In genomic region chr10:46255696-46256355, GRCh38 we compare ENCODE assay signal across 8 cellular contexts. TPM values are rescaled to one million over a fixed set of nuclear protein-coding genes. Genes with fewer than 3 reads are reported as not detected.
A peak's percentile ranks its signal among the peaks of the same experiment; 100 is the strongest.
DNase-seq lines count a peak whose midpoint lies in the region; ATAC-seq and TF ChIP-seq lines count a peak whose summit lies in the region.

No MANE protein-coding gene starts in this region.

- no peak overlapping the region for H2AFZ ChIP-seq in Loucy (ENCODE audit: low read length)

- H3K4me1 ChIP-seq in Loucy (ENCODE audit: insufficient read depth, low read length, poor library complexity, severe bottlenecking), result no peaks in the 10 kb centered on the region
- peaks cover 0 to 16% (median 3%) of the 10 kb centered on the region in 4 donors for H3K4me1 ChIP-seq in tibial nerve

- no peaks in the 10 kb centered on the region for H4K20me1 ChIP-seq in Loucy (ENCODE audit: insufficient read depth, low read length, poor library complexity, severe bottlenecking)

- H3K27me3 ChIP-seq in Loucy (ENCODE audit: insufficient read depth, low read length, poor library complexity, severe bottlenecking) (no peaks in the 10 kb centered on the region), tibial nerve (no peaks in the 10 kb centered on the region)

- TF ChIP-seq POLR2A in tibial nerve (IDR thresholded peaks at IDR 0.05), result no peak

- H3K4me2 ChIP-seq in Loucy (ENCODE audit: low read depth, low read length, poor library complexity, severe bottlenecking), result no peak overlapping the region

- H3F3A ChIP-seq in Loucy (ENCODE audit: low read depth), result no peaks in the 10 kb centered on the region

- peak in 1 of 2 donors; percentile 13 for TF ChIP-seq EP300 in tibial nerve (IDR thresholded peaks at IDR 0.05)

- H3K9me2 ChIP-seq in Loucy (replicated peaks; ENCODE audit: low read depth, low read length), result no peaks in the 10 kb centered on the region

- no peaks in the 10 kb centered on the region for H3K79me2 ChIP-seq in Loucy (ENCODE audit: insufficient read depth, low read length)

- H3K9ac ChIP-seq in Loucy (ENCODE audit: low read depth, low read length, poor library complexity, severe bottlenecking), result no peak overlapping the region

- H3K4me3 ChIP-seq in Loucy (ENCODE audit: low read length, poor library complexity, severe bottlenecking) (no peak overlapping the region), tibial nerve (no peak overlapping the region)

- H3K36me3 ChIP-seq in Loucy (ENCODE audit: insufficient read depth, low read length) (peaks cover 5% of the 10 kb centered on the region; the same call in 1 of the 2 replicates), tibial nerve (no peaks in the 10 kb centered on the region)

- DNase-seq in NCI-H82 (lab: John Stamatoyannopoulos, UW) (peak; percentile 48), NCI-H82 treated with DMSO at 0.1 percent for 48 hours (lab: John Stamatoyannopoulos, UW; ENCODE audit: unreplicated experiment) (no peak), ecto neural progenitor cell (ENCODE audit: low spot score) (peak; percentile 70), midbrain (lab: John Stamatoyannopoulos, UW) (peak; percentile 43), tibial nerve (ENCODE audit: low spot score in 2 of 2) (peak; percentile 30 to 41)
- DNase-seq in activated CD4-positive, CD25-positive, alpha-beta regulatory T cell treated with anti-CD3 and anti-CD28 coated beads, Interleukin-2, amount 50 U/mL, for 16 hours (ENCODE audit: low read depth, low spot score), result peak; percentile 26

- H3K27ac ChIP-seq in tibial nerve, result peak overlapping the region in 2 of 4 donors; percentile 24 to 60

- no peaks in the 10 kb centered on the region for H3K9me3 ChIP-seq in Loucy (ENCODE audit: insufficient read depth, low read depth, low read length)
- H3K9me3 ChIP-seq in tibial nerve, result no peaks in the 10 kb centered on the region

- ATAC-seq in GM21360 (IDR thresholded peaks at IDR 0.05; ENCODE audit: unreplicated experiment), result no peak

- 29 to 31% methylated on average over 11 of the region's 11 CpGs for WGBS in tibial nerve, 2 donors

- peak; percentile 79 for TF ChIP-seq CTCF in Loucy (conservative IDR thresholded peaks at IDR 0.05; ENCODE audit: low read length)
- peak in 3 of 5 experiments; percentile 21 to 42 (median 26) for TF ChIP-seq CTCF in tibial nerve (IDR thresholded peaks at IDR 0.05)

RNA-seq across cellular contexts. Expression of gene ANTXRL, which starts 31.0 kb away (rescaled TPM):
- total RNA-seq in tibial nerve, result not detected
